In the genomic region with DNA sequence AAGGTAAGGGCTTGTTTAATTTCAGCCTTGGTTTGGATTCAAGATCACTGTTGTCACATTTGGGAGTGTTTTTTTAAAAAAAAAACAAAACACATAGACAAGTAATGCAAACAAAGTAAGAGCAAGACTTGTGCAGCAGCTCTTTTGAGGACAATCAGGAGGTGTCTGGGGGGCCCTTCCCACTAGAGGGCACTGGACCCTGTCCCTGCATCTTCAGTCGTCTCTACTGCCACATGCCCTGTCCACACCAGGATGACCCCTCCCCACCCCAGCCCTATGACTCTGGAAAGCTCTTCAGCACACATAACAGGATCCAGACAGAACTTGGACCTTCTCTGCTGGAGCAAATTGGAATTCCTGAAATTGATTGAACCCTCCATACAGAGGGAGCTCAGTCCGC, we compare ENCODE assay signal across 8 cellular contexts.
DNase-seq lines count a peak whose midpoint lies in the region; ATAC-seq, FAIRE-seq and TF ChIP-seq lines count a peak whose summit lies in the region.

No MANE protein-coding gene starts in this region.

- intact Hi-C loops in lower lobe of right lung (cut with DNase I), result no loop called here
- intact Hi-C loops in activated T-helper 1 cell treated with anti-CD3 and anti-CD28 coated beads, Interleukin-12 subunit alpha, Interleukin-12 subunit beta, Interleukin-2, Interleukin-4 antibody, amounts not matched to agents 30 ng/mL and 10 ng/mL and 1 ng/mL, durations not matched to agents 14 hours and 24 hours and 36 hours (cut with micrococcal nuclease), result loop anchor here (1.0 to 5.0 kb wide), 3 partner anchors 69 to 395 kb away; a partner anchor contains a TSS

- H3K27me3 Mint-ChIP-seq in activated T-helper 1 cell treated with anti-CD3 and anti-CD28 coated beads, Interleukin-12 subunit alpha, Interleukin-12 subunit beta, Interleukin-2, Interleukin-4 antibody, amounts not matched to agents 30 ng/mL and 10 ng/mL and 1 ng/mL, durations not matched to agents 14 hours and 24 hours and 36 hours (ENCODE audit: insufficient read depth), result peaks cover 5% of the 10 kb centered on the region

- TF ChIP-seq CTCF in AG04450 (IDR thresholded peaks at IDR 0.05; ENCODE audit: low read depth, low read length) (peak; percentile 50), lower lobe of right lung (IDR thresholded peaks at IDR 0.05) (peak; percentile 45)

- H3K4me3 Mint-ChIP-seq in activated T-helper 1 cell treated with anti-CD3 and anti-CD28 coated beads, Interleukin-12 subunit alpha, Interleukin-12 subunit beta, Interleukin-2, Interleukin-4 antibody, amounts not matched to agents 30 ng/mL and 10 ng/mL and 1 ng/mL, durations not matched to agents 14 hours and 24 hours and 36 hours, result no peak overlapping the region

- H3K36me3 ChIP-seq in lower lobe of right lung, result no peaks in the 10 kb centered on the region

- CTCF ChIA-PET in AG04450 (lab: Charles Lee), result interaction anchor here (0.6 to 3.9 kb wide), 12 partner anchors 9 to 599 kb away, joined by 3 to 18 read pairs (median 5); no protein-coding TSS in a partner anchor

- H3K27me3 ChIP-seq in AG04450 (ENCODE audit: control insufficient read depth, insufficient read depth, low read length) (no peaks in the 10 kb centered on the region), lower lobe of right lung (ENCODE audit: low read depth) (no peaks in the 10 kb centered on the region)

- peak; percentile 71 for FAIRE-seq in GM12892 (lab: Jason Lieb, UNC)

- H3K4me1 ChIP-seq in lower lobe of right lung, result no peaks in the 10 kb centered on the region

- H3K9me3 Mint-ChIP-seq in activated T-helper 1 cell treated with anti-CD3 and anti-CD28 coated beads, Interleukin-12 subunit alpha, Interleukin-12 subunit beta, Interleukin-2, Interleukin-4 antibody, amounts not matched to agents 30 ng/mL and 10 ng/mL and 1 ng/mL, durations not matched to agents 14 hours and 24 hours and 36 hours, result no peaks in the 10 kb centered on the region

- H3K4me3 ChIP-seq in AG04450 (ENCODE audit: low read depth, low read length) (no peak overlapping the region), lower lobe of right lung (no peak overlapping the region)

- H3K36me3 Mint-ChIP-seq in activated T-helper 1 cell treated with anti-CD3 and anti-CD28 coated beads, Interleukin-12 subunit alpha, Interleukin-12 subunit beta, Interleukin-2, Interleukin-4 antibody, amounts not matched to agents 30 ng/mL and 10 ng/mL and 1 ng/mL, durations not matched to agents 14 hours and 24 hours and 36 hours (ENCODE audit: low read depth), result peaks cover 1% of the 10 kb centered on the region

- POLR2A ChIA-PET in AG04450 (lab: Yijun Ruan, JAX), result interaction anchor here (1.2 kb wide), 1 partner anchor 124 kb away, joined by 4 read pairs; no protein-coding TSS in a partner anchor

- H3K4me1 Mint-ChIP-seq in activated T-helper 1 cell treated with anti-CD3 and anti-CD28 coated beads, Interleukin-12 subunit alpha, Interleukin-12 subunit beta, Interleukin-2, Interleukin-4 antibody, amounts not matched to agents 30 ng/mL and 10 ng/mL and 1 ng/mL, durations not matched to agents 14 hours and 24 hours and 36 hours (ENCODE audit: low read depth), result peaks cover 7% of the 10 kb centered on the region

- DNase-seq in AG04450 (ENCODE audit: low read depth, low spot score), result no peak
- DNase-seq in GM12892 (ENCODE audit: insufficient read length), result peak; percentile 7
- DNase-seq in NCI-H1092 treated with DMSO at 0.1 percent for 48 hours (lab: John Stamatoyannopoulos, UW), result peak; percentile 9
- peak; percentile 28 for DNase-seq in cerebellum (ENCODE audit: low spot score)
- no peak for DNase-seq in lower lobe of right lung
- no peak for DNase-seq in activated T-helper 1 cell treated with anti-CD3 and anti-CD28 coated beads, Interleukin-12 subunit alpha, Interleukin-12 subunit beta, Interleukin-2, Interleukin-4 antibody, amounts not matched to agents 30 ng/mL and 10 ng/mL and 1 ng/mL, durations not matched to agents 14 hours and 24 hours and 36 hours (ENCODE audit: low spot score)

- no peak overlapping the region for H3K27ac Mint-ChIP-seq in activated T-helper 1 cell treated with anti-CD3 and anti-CD28 coated beads, Interleukin-12 subunit alpha, Interleukin-12 subunit beta, Interleukin-2, Interleukin-4 antibody, amounts not matched to agents 30 ng/mL and 10 ng/mL and 1 ng/mL, durations not matched to agents 14 hours and 24 hours and 36 hours

- H3K27ac ChIP-seq in AG04450 (ENCODE audit: low read depth, low read length) (peak overlapping the region; percentile 55), lower lobe of right lung (no peak overlapping the region)

- ATAC-seq in lower lobe of right lung, result peak in 1 of 2 donors; percentile 49
- ATAC-seq in HG03175 (IDR thresholded peaks at IDR 0.05; ENCODE audit: unreplicated experiment), result no peak
- ATAC-seq in GM19455 (IDR thresholded peaks at IDR 0.05; ENCODE audit: unreplicated experiment), result no peak

- H3K9me3 ChIP-seq in AG04450 (ENCODE audit: control insufficient read depth, insufficient read depth, low read length), result no peaks in the 10 kb centered on the region
- no peaks in the 10 kb centered on the region for H3K9me3 ChIP-seq in lower lobe of right lung

- no peak for TF ChIP-seq POLR2A in GM12892 (IDR thresholded peaks at IDR 0.05; ENCODE audit: low read depth, low read length)

Comparison
In these comparisons a context has a peak if more than half of its experiments do, and no peak if none do; other contexts are left out.
1. DNase-seq: peak in GM12892 (single experiment), NCI-H1092 treated with DMSO at 0.1 percent for 48 hours (single experiment) and cerebellum (single experiment); none in AG04450 (single experiment), lower lobe of right lung (single experiment) and activated T-helper 1 cell treated with anti-CD3 and anti-CD28 coated beads, Interleukin-12 subunit alpha, Interleukin-12 subunit beta, Interleukin-2, Interleukin-4 antibody, amounts not matched to agents 30 ng/mL and 10 ng/mL and 1 ng/mL, durations not matched to agents 14 hours and 24 hours and 36 hours (single experiment).